In the genomic region with DNA sequence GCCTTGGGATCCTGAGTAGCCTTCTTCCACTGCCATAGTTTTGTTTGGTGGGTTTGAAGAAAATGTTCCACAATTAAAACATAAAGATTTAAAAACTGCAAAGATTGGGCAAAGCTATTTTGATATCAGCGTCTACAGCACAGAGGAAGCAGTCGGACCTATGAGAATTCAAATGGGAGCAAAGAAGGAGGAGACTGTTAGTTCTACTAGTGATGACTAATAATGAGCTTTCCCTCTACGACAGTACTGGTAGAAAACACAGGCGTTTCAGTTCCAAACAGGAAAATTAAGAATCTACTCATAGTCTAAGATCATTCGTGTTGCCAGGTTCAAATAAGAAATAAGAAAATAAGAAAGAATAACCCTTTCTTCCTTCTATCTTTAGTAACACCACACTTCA, we compare ENCODE assay signal across 9 cellular contexts.
DNase-seq lines count a peak whose midpoint lies in the region; ATAC-seq and TF ChIP-seq lines count a peak whose summit lies in the region.
"Had no signal": no experiment of that assay in that cellular context is flagged by ENCODE, and none has a peak within 500 bp of the region (broad histone marks: within the 10 kb centered on the region; RNA-seq: fewer than 3 reads in every experiment).

No MANE protein-coding gene starts in this region.

- H3K36me3 Mint-ChIP-seq in activated naive CD4-positive, alpha-beta T cell treated with anti-CD3 and anti-CD28 coated beads for 36 hours (ENCODE audit: low read depth), result peaks cover 26% of the 10 kb centered on the region
- H3K36me3 Mint-ChIP-seq in stimulated activated memory B cell treated with anti-CD40 and anti-IgM and Interleukin-4, amounts not matched to agents 10 μg/mL and 1 μg/mL and 100 μg/mL, for 72 hours, result peaks cover 36% of the 10 kb centered on the region
- H3K36me3 Mint-ChIP-seq in CD14-positive monocyte, result peaks cover 73 to 74% of the 10 kb centered on the region in 2 donors

- H3K4me1 Mint-ChIP-seq in activated naive CD4-positive, alpha-beta T cell treated with anti-CD3 and anti-CD28 coated beads for 36 hours (ENCODE audit: low read depth), result peaks cover 50% of the 10 kb centered on the region
- H3K4me1 Mint-ChIP-seq in stimulated activated memory B cell treated with anti-CD40 and anti-IgM and Interleukin-4, amounts not matched to agents 10 μg/mL and 1 μg/mL and 100 μg/mL, for 72 hours, result peaks cover 36% of the 10 kb centered on the region
- no peaks in the 10 kb centered on the region for H3K4me1 Mint-ChIP-seq in CD14-positive monocyte

- H3K27ac Mint-ChIP-seq in activated naive CD4-positive, alpha-beta T cell treated with anti-CD3 and anti-CD28 coated beads for 36 hours, result peak overlapping the region; percentile 89
- H3K27ac Mint-ChIP-seq in stimulated activated memory B cell treated with anti-CD40 and anti-IgM and Interleukin-4, amounts not matched to agents 10 μg/mL and 1 μg/mL and 100 μg/mL, for 72 hours, result peak overlapping the region; percentile 84
- no peak overlapping the region for H3K27ac Mint-ChIP-seq in CD14-positive monocyte

- intact Hi-C loops in activated naive CD4-positive, alpha-beta T cell treated with anti-CD3 and anti-CD28 coated beads for 36 hours (cut with micrococcal nuclease), result loop anchor here (1.0 to 2.0 kb wide), 2 partner anchors 8 to 128 kb away; no protein-coding TSS in a partner anchor
- intact Hi-C loops in CD14-positive monocyte (cut with micrococcal nuclease), result no loop called here

- CTCF ChIA-PET in activated naive CD4-positive, alpha-beta T cell treated with anti-CD3 and anti-CD28 coated beads for 36 hours (lab: Charles Lee), result no interaction called here

- TF ChIP-seq CTCF in CD14-positive monocyte (IDR thresholded peaks at IDR 0.05), result no peak

- no peak for DNase-seq in activated naive CD4-positive, alpha-beta T cell treated with anti-CD3 and anti-CD28 coated beads for 36 hours
- DNase-seq in activated naive CD4-positive, alpha-beta T cell treated with anti-CD3 and anti-CD28 coated beads, Interleukin-2, amount 50 U/mL, for 16 hours, result no peak
- DNase-seq in effector CD4-positive, alpha-beta T cell, result no peak
- no peak for DNase-seq in CD14-positive monocyte (ENCODE audit: low spot score)
- DNase-seq in cortex of kidney (lab: John Stamatoyannopoulos, UW), result no peak
- DNase-seq: activated gamma-delta T cell treated with Interleukin-2 at 50 U/mL for 16 hours had no signal

- no peaks in the 10 kb centered on the region for H3K9me3 Mint-ChIP-seq in activated naive CD4-positive, alpha-beta T cell treated with anti-CD3 and anti-CD28 coated beads for 36 hours
- H3K9me3 Mint-ChIP-seq in stimulated activated memory B cell treated with anti-CD40 and anti-IgM and Interleukin-4, amounts not matched to agents 10 μg/mL and 1 μg/mL and 100 μg/mL, for 72 hours, result no peaks in the 10 kb centered on the region
- H3K9me3 Mint-ChIP-seq in CD14-positive monocyte, result peaks cover 0 to 3% (median 0%) of the 10 kb centered on the region in 7 donors

- no peaks in the 10 kb centered on the region for H3K27me3 Mint-ChIP-seq in activated naive CD4-positive, alpha-beta T cell treated with anti-CD3 and anti-CD28 coated beads for 36 hours (ENCODE audit: low read depth)
- no peaks in the 10 kb centered on the region for H3K27me3 Mint-ChIP-seq in stimulated activated memory B cell treated with anti-CD40 and anti-IgM and Interleukin-4, amounts not matched to agents 10 μg/mL and 1 μg/mL and 100 μg/mL, for 72 hours
- peaks cover 0 to 2% (median 0%) of the 10 kb centered on the region in 3 donors for H3K27me3 Mint-ChIP-seq in CD14-positive monocyte (ENCODE audit: low read depth in 3 of 3)

- peak; percentile 81 for ATAC-seq in GM21825 (IDR thresholded peaks at IDR 0.05; ENCODE audit: unreplicated experiment)
- ATAC-seq in HG03442 (IDR thresholded peaks at IDR 0.05; ENCODE audit: unreplicated experiment), result peak; percentile 86
- ATAC-seq in stimulated activated memory B cell treated with anti-CD40 and anti-IgM and Interleukin-4, amounts not matched to agents 10 μg/mL and 1 μg/mL and 100 μg/mL, for 72 hours, result peak; percentile 69

- peak overlapping the region; percentile 48 for H3K4me3 Mint-ChIP-seq in activated naive CD4-positive, alpha-beta T cell treated with anti-CD3 and anti-CD28 coated beads for 36 hours
- peak overlapping the region; percentile 37 for H3K4me3 Mint-ChIP-seq in stimulated activated memory B cell treated with anti-CD40 and anti-IgM and Interleukin-4, amounts not matched to agents 10 μg/mL and 1 μg/mL and 100 μg/mL, for 72 hours
- H3K4me3 Mint-ChIP-seq in CD14-positive monocyte, result no peak overlapping the region

Comparison
In these comparisons a context has a peak if more than half of its experiments do, and no peak if none do; other contexts are left out.
1. H3K27ac Mint-ChIP-seq: peak in activated naive CD4-positive, alpha-beta T cell treated with anti-CD3 and anti-CD28 coated beads for 36 hours (single experiment) and stimulated activated memory B cell treated with anti-CD40 and anti-IgM and Interleukin-4, amounts not matched to agents 10 μg/mL and 1 μg/mL and 100 μg/mL, for 72 hours (single experiment); none in CD14-positive monocyte (0 of 7).
2. H3K4me3 Mint-ChIP-seq: peak in activated naive CD4-positive, alpha-beta T cell treated with anti-CD3 and anti-CD28 coated beads for 36 hours (single experiment) and stimulated activated memory B cell treated with anti-CD40 and anti-IgM and Interleukin-4, amounts not matched to agents 10 μg/mL and 1 μg/mL and 100 μg/mL, for 72 hours (single experiment); none in CD14-positive monocyte (0 of 2).
3. Peak in every context shown above with its lines, with median percentiles within 50 percentile points of each other: ATAC-seq.